ENCODE assay signal across 10 cellular contexts in genomic region chr10:1715821-1716220, GRCh38. TPM values are rescaled to one million over a fixed set of nuclear protein-coding genes. Genes with fewer than 3 reads are reported as not detected.
DNase-seq lines count a peak whose midpoint lies in the region; ATAC-seq and TF ChIP-seq lines count a peak whose summit lies in the region.
"Had no signal": no experiment of that assay in that cellular context is flagged by ENCODE, and none has a peak within 500 bp of the region (broad histone marks: within the 10 kb centered on the region; RNA-seq: fewer than 3 reads in every experiment).

No MANE protein-coding gene starts in this region.

- peak overlapping the region; percentile 26 for H3K4me2 ChIP-seq in neuronal stem cell (ENCODE audit: insufficient read depth, low read length, poor library complexity, severe bottlenecking)

- no peak overlapping the region for H3K23ac ChIP-seq in neuronal stem cell (ENCODE audit: low read depth, low read length, poor library complexity)

- H2BK120ac ChIP-seq in neuronal stem cell (ENCODE audit: low read depth, low read length) = no peak overlapping the region

- H3K4me3 ChIP-seq in GM06990 (replicated peaks; ENCODE audit: low read depth, low read length) (no peak overlapping the region), neuronal stem cell (ENCODE audit: low read length in 2 of 2) (peak overlapping the region in 1 of 2 donors; percentile 58)
- H3K4me3 ChIP-seq: heart right ventricle had no signal

- no peaks in the 10 kb centered on the region for H3K79me1 ChIP-seq in neuronal stem cell (ENCODE audit: low read depth, low read length)

- H3K18ac ChIP-seq in neuronal stem cell (ENCODE audit: low read length) = peak overlapping the region; percentile 38

- H3K27ac ChIP-seq in neuronal stem cell (replicated peaks; ENCODE audit: low read length) = no peak overlapping the region
- H3K27ac ChIP-seq: heart right ventricle had no signal

- H3K27me3 ChIP-seq in GM06990 (replicated peaks; ENCODE audit: control insufficient read depth, insufficient read depth, low read length) (no peaks in the 10 kb centered on the region), neuronal stem cell (ENCODE audit: control insufficient read depth in 3 of 3, insufficient read depth in 3 of 3, low read depth in 1 of 3, low read length in 3 of 3) (no peaks in the 10 kb centered on the region)

- no peaks in the 10 kb centered on the region for H3K9me3 ChIP-seq in neuronal stem cell (replicated peaks in 1 of 2; ENCODE audit: control insufficient read depth in 2 of 2, insufficient read depth in 1 of 2, low read depth in 1 of 2, low read length in 2 of 2)

- no peak overlapping the region for H4K8ac ChIP-seq in neuronal stem cell (ENCODE audit: low read depth, low read length)

- H4K91ac ChIP-seq in neuronal stem cell (ENCODE audit: low read depth, low read length, poor library complexity) = peak overlapping the region; percentile 22

- no peak overlapping the region for H3K14ac ChIP-seq in neuronal stem cell (ENCODE audit: low read length)

- peak; percentile 91 for TF ChIP-seq CTCF in GM06990 (IDR thresholded peaks at IDR 0.05; ENCODE audit: insufficient read depth, low read length, poor library complexity, severe bottlenecking)

- H2BK15ac ChIP-seq in neuronal stem cell (ENCODE audit: low read length) = no peak overlapping the region

- H2AFZ ChIP-seq in neuronal stem cell (ENCODE audit: low read length) = no peak overlapping the region

- H3K36me3 ChIP-seq in GM06990 (ENCODE audit: control insufficient read depth, insufficient read depth, low read length) (no peaks in the 10 kb centered on the region; the same call in none of the 2 replicates), neuronal stem cell (replicated peaks in 1 of 2; ENCODE audit: control insufficient read depth in 2 of 2, insufficient read depth in 2 of 2, low read length in 2 of 2) (no peaks in the 10 kb centered on the region)
- H3K36me3 ChIP-seq: heart right ventricle had no signal

- no peak overlapping the region for H3K4ac ChIP-seq in neuronal stem cell (ENCODE audit: low read length)

- WGBS in neuronal stem cell (ENCODE audit: extremely low coverage in 2 of 2, insufficient read length in 2 of 2, insufficient replicate concordance in 1 of 2), 2 donors = no CpG with 5 or more reads among the region's 18 CpGs

- H3K4me1 ChIP-seq in neuronal stem cell (ENCODE audit: control insufficient read depth in 2 of 2, insufficient read depth in 1 of 2, low read depth in 1 of 2, low read length in 2 of 2) = peaks cover 0 to 8% of the 10 kb centered on the region in 2 donors
- H3K4me1 ChIP-seq: heart right ventricle had no signal

- H3K9ac ChIP-seq in neuronal stem cell (ENCODE audit: low read depth, low read length, poor library complexity) = peak overlapping the region; percentile 64

- peak overlapping the region; percentile 73 for H2BK12ac ChIP-seq in neuronal stem cell (ENCODE audit: low read length)

- peak overlapping the region; percentile 23 for H2AK5ac ChIP-seq in neuronal stem cell (ENCODE audit: low read depth, low read length)

- no peak overlapping the region for H2BK5ac ChIP-seq in neuronal stem cell (ENCODE audit: low read length)

- peak; percentile 54 for ATAC-seq in HG02678 (IDR thresholded peaks at IDR 0.05; ENCODE audit: unreplicated experiment)

- peak; percentile 72 for DNase-seq in GM06990 (ENCODE audit: extremely low read depth, insufficient read length)
- DNase-seq in activated CD4-positive, alpha-beta T cell treated with anti-CD3 and anti-CD28 coated beads, Interleukin-2, amount 50 U/mL, for 4 hours = peak; percentile 22 to 33
- no peak for DNase-seq in neuronal stem cell (ENCODE audit: low spot score)
- DNase-seq in HK-2 (ENCODE audit: unreplicated experiment) = no peak
- DNase-seq in AG08396 (ENCODE audit: low spot score) = no peak
- no peak for DNase-seq in NCI-H69 (lab: John Stamatoyannopoulos, UW)
- DNase-seq in KG1 (lab: John Stamatoyannopoulos, UW) = no peak
- DNase-seq: heart right ventricle, HFFc6 had no signal

RNA-seq across cellular contexts. Expression of gene ADARB2, which starts 21.5 kb away (rescaled TPM):
- 0.38 TPM for polyA plus RNA-seq in neuronal stem cell (2013, experiment 1 of 2)
- polyA plus RNA-seq in neuronal stem cell (2013, experiment 2 of 2) = 0.26 TPM

Comparison
In these comparisons a context has a peak if more than half of its experiments do, and no peak if none do; other contexts are left out.
1. DNase-seq: peak in GM06990 (single experiment) and activated CD4-positive, alpha-beta T cell treated with anti-CD3 and anti-CD28 coated beads, Interleukin-2, amount 50 U/mL, for 4 hours (2 of 2); none in neuronal stem cell (single experiment), HK-2 (single experiment), AG08396 (single experiment), NCI-H69 (single experiment) and KG1 (single experiment).